10 cellular contexts compared by ENCODE assay signal in genomic region chr7:57867884-57868701, GRCh38.
DNase-seq lines count a peak whose midpoint lies in the region; ATAC-seq and TF ChIP-seq lines count a peak whose summit lies in the region.
"Had no signal": no experiment of that assay in that cellular context is flagged by ENCODE, and none has a peak within 500 bp of the region (broad histone marks: within the 10 kb centered on the region; RNA-seq: fewer than 3 reads in every experiment).

No MANE protein-coding gene starts in this region.

- H2AFZ ChIP-seq in KMS-11 (ENCODE audit: low read depth), result peak overlapping the region; percentile 96

- WGBS in ovary, 3 donors, result 11 to 25% (median 12%) methylated on average over 84 of the region's 84 CpGs

- TF ChIP-seq EP300 in ovary (IDR thresholded peaks at IDR 0.05), result no peak

- H3K36me3 ChIP-seq in BE2C, result no peaks in the 10 kb centered on the region
- H3K36me3 ChIP-seq in KMS-11 (ENCODE audit: insufficient read depth), result no peaks in the 10 kb centered on the region
- H3K36me3 ChIP-seq in ovary, result no peaks in the 10 kb centered on the region
- no peaks in the 10 kb centered on the region for H3K36me3 ChIP-seq in ascending aorta

- peak overlapping the region; percentile 90 for H3K4me2 ChIP-seq in KMS-11

- ATAC-seq in GM21390 (IDR thresholded peaks at IDR 0.05; ENCODE audit: unreplicated experiment), result no peak
- ATAC-seq in HG02763 (IDR thresholded peaks at IDR 0.05; ENCODE audit: unreplicated experiment), result no peak

- H3K4me1 ChIP-seq in BE2C, result no peaks in the 10 kb centered on the region
- H3K4me1 ChIP-seq in KMS-11 (ENCODE audit: low read depth, poor library complexity, severe bottlenecking), result peaks cover 3% of the 10 kb centered on the region
- no peaks in the 10 kb centered on the region for H3K4me1 ChIP-seq in ovary (ENCODE audit: insufficient read depth)
- H3K4me1 ChIP-seq in ascending aorta, result no peaks in the 10 kb centered on the region

- DNase-seq in BE2C, result peak; percentile 3
- peak in 1 of 2 donors; percentile 0 for DNase-seq in cardiac fibroblast (ENCODE audit: low read depth in 2 of 2)
- DNase-seq in ovary, result peak in 1 of 5 donors; percentile 7
- DNase-seq in mucosa of gallbladder (ENCODE audit: low spot score), result no peak
- no peak for DNase-seq in ascending aorta (ENCODE audit: low spot score in 2 of 2)
- DNase-seq: erythroblast, NCI-H1694 treated with DMSO at 0.1 percent for 48 hours had no signal

- TF ChIP-seq POLR2A in ovary (IDR thresholded peaks at IDR 0.05), result no peak

- no peaks in the 10 kb centered on the region for H3K79me2 ChIP-seq in KMS-11 (ENCODE audit: insufficient read depth, low read depth)

- no peaks in the 10 kb centered on the region for H3K27me3 ChIP-seq in BE2C
- H3K27me3 ChIP-seq in KMS-11 (ENCODE audit: insufficient read depth, low read depth), result no peaks in the 10 kb centered on the region
- no peaks in the 10 kb centered on the region for H3K27me3 ChIP-seq in ovary
- H3K27me3 ChIP-seq in ascending aorta, result peaks cover 6% of the 10 kb centered on the region

- H3K9me3 ChIP-seq in BE2C (no peaks in the 10 kb centered on the region), ovary (no peaks in the 10 kb centered on the region), ascending aorta (peaks cover 0 to 7% of the 10 kb centered on the region in 2 donors)

- H3K4me3 ChIP-seq in BE2C (ENCODE audit: low read depth, low read length) (no peak overlapping the region), KMS-11 (IDR thresholded peaks at IDR 0.05; ENCODE audit: insufficient read depth, low read depth, low read length) (no peak overlapping the region), cardiac fibroblast (replicated peaks in 1 of 2; ENCODE audit: low read depth in 2 of 2, low read length in 2 of 2) (peak overlapping the region; percentile 26 to 34), ovary (peak overlapping the region; percentile 12), ascending aorta (peak overlapping the region in 1 of 2 donors; percentile 62)

- H4K20me1 ChIP-seq in KMS-11 (ENCODE audit: insufficient read depth), result no peaks in the 10 kb centered on the region

- intact Hi-C loops in ovary (cut with DNase I) (no loop called here), ascending aorta (cut with DNase I) (no loop called here)

- TF ChIP-seq CTCF in BE2C (IDR thresholded peaks at IDR 0.05; ENCODE audit: low read depth, low read length) (no peak), KMS-11 (conservative IDR thresholded peaks at IDR 0.05; ENCODE audit: low read depth, low read length) (no peak), cardiac fibroblast (IDR thresholded peaks at IDR 0.05; ENCODE audit: low read depth, low read length) (no peak), ovary (IDR thresholded peaks at IDR 0.05) (no peak), ascending aorta (IDR thresholded peaks at IDR 0.05) (no peak)

- H3K9ac ChIP-seq in KMS-11, result peak overlapping the region; percentile 43; the same call in 1 of the 2 replicates

- H3K27ac ChIP-seq in KMS-11 (no peak overlapping the region), ovary (no peak overlapping the region), ascending aorta (no peak overlapping the region)

Comparison
In these comparisons a context has a peak if more than half of its experiments do, and no peak if none do; other contexts are left out.
1. H3K4me3 ChIP-seq: peak in cardiac fibroblast (2 of 2) and ovary (single experiment); none in BE2C (single experiment) and KMS-11 (single experiment).